Comparison of ENCODE assay signal across 13 cellular contexts in the genomic region with DNA sequence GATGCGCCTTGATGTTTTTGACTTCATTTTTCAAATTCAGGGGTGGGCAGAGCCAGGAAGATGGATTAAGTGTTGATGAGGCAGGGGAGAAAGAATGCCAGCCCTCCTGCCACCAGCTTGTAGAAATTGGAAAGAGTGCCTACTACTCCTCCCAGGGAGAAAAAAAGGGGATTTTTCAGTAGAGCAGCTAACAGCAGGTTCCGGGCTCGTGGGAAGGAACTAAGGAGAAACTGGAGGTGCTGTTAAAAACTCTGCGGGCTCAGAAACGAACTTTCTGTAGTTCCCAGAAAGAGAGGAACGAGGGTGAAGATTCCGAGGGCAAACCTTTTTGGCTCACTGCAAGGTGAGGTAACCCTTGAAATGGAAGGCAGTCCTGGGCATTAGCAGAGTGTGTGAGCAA.
DNase-seq lines count a peak whose midpoint lies in the region; ATAC-seq and TF ChIP-seq lines count a peak whose summit lies in the region.
"Had no signal": no experiment of that assay in that cellular context is flagged by ENCODE, and none has a peak within 500 bp of the region (broad histone marks: within the 10 kb centered on the region; RNA-seq: fewer than 3 reads in every experiment).

No MANE protein-coding gene starts in this region.

- peaks cover 30% of the 10 kb centered on the region for H3K36me3 Mint-ChIP-seq in activated CD4-positive, alpha-beta T cell treated with anti-CD3 and anti-CD28 coated beads, Interleukin-2, amount 10 ng/mL, durations not matched to agents 7 days and 5 days (ENCODE audit: low read depth)
- H3K36me3 Mint-ChIP-seq in CD4-positive, alpha-beta T cell (ENCODE audit: low read depth), result peaks cover 83% of the 10 kb centered on the region

- CTCF ChIA-PET in activated CD4-positive, alpha-beta T cell treated with anti-CD3 and anti-CD28 coated beads, Interleukin-2, amount 10 ng/mL, durations not matched to agents 7 days and 5 days (lab: Charles Lee), result no interaction called here
- CTCF ChIA-PET in CD4-positive, alpha-beta T cell (lab: Charles Lee), result no interaction called here

- peak overlapping the region; percentile 57 for H3K27ac ChIP-seq in angular gyrus (ENCODE audit: low read depth, low read length)
- H3K27ac ChIP-seq in mesodermal cell (ENCODE audit: low read depth, low read length, severe bottlenecking), result peak overlapping the region; percentile 69
- H3K27ac ChIP-seq in suprapubic skin, result peak overlapping the region; percentile 42
- H3K27ac ChIP-seq in CD4-positive, alpha-beta T cell (ENCODE audit: low read depth, low read length), result no peak overlapping the region

- 79 to 83% methylated on average over 7 of the region's 7 CpGs for WGBS in mesodermal cell (ENCODE audit: insufficient coverage in 2 of 2), 2 experiments
- 64% methylated on average over 7 of the region's 7 CpGs for WGBS in suprapubic skin

- POLR2A ChIA-PET in activated CD4-positive, alpha-beta T cell treated with anti-CD3 and anti-CD28 coated beads, Interleukin-2, amount 10 ng/mL, durations not matched to agents 7 days and 5 days (lab: Charles Lee), result no interaction called here
- POLR2A ChIA-PET in CD4-positive, alpha-beta T cell (lab: Charles Lee), result no interaction called here

- DNase-seq in activated CD4-positive, alpha-beta T cell treated with anti-CD3 and anti-CD28 coated beads, Interleukin-2, amount 10 ng/mL, durations not matched to agents 7 days and 5 days, result no peak
- DNase-seq in activated CD4-positive, alpha-beta T cell treated with anti-CD3 and anti-CD28 coated beads for 1 hour, result no peak
- DNase-seq in suprapubic skin (ENCODE audit: low spot score in 2 of 2) (no peak), DMS153 (lab: John Stamatoyannopoulos, UW) (no peak)
- DNase-seq in CD4-positive, alpha-beta T cell, result no peak
- DNase-seq: activated CD4-positive, alpha-beta T cell treated with anti-CD3 and anti-CD28 coated beads, Interleukin-2, amount 50 U/mL, for 48 hours; activated gamma-delta T cell; immature natural killer cell; naive thymus-derived CD8-positive, alpha-beta T cell had no signal

- H3K4me1 ChIP-seq in mesodermal cell (ENCODE audit: control insufficient read depth, insufficient read depth, low read length, poor library complexity, severe bottlenecking), result peaks cover 18% of the 10 kb centered on the region
- peaks cover 30% of the 10 kb centered on the region for H3K4me1 ChIP-seq in suprapubic skin

- TF ChIP-seq CTCF in suprapubic skin (IDR thresholded peaks at IDR 0.05), result no peak
- TF ChIP-seq CTCF in CD4-positive, alpha-beta T cell (IDR thresholded peaks at IDR 0.05), result no peak

- peak overlapping the region; percentile 37 for H3K27ac Mint-ChIP-seq in activated CD4-positive, alpha-beta T cell treated with anti-CD3 and anti-CD28 coated beads, Interleukin-2, amount 10 ng/mL, durations not matched to agents 7 days and 5 days
- no peak overlapping the region for H3K27ac Mint-ChIP-seq in CD4-positive, alpha-beta T cell

- H3K36me3 ChIP-seq in mesodermal cell (ENCODE audit: control insufficient read depth, insufficient read depth, low read length) (peaks cover 59% of the 10 kb centered on the region), suprapubic skin (peaks cover 55% of the 10 kb centered on the region)

- H3K9me3 Mint-ChIP-seq in activated CD4-positive, alpha-beta T cell treated with anti-CD3 and anti-CD28 coated beads, Interleukin-2, amount 10 ng/mL, durations not matched to agents 7 days and 5 days, result no peaks in the 10 kb centered on the region
- H3K9me3 Mint-ChIP-seq in CD4-positive, alpha-beta T cell, result no peaks in the 10 kb centered on the region
- H3K9me3 Mint-ChIP-seq: naive thymus-derived CD8-positive, alpha-beta T cell had no signal

- TF ChIP-seq POLR2A in suprapubic skin (IDR thresholded peaks at IDR 0.05), result no peak

- ATAC-seq in GM19328 (IDR thresholded peaks at IDR 0.05; ENCODE audit: unreplicated experiment), result no peak
- ATAC-seq in CD4-positive, alpha-beta T cell (ENCODE audit: poor library complexity), result no peak
- ATAC-seq: naive thymus-derived CD8-positive, alpha-beta T cell had no signal

- H3K4me3 ChIP-seq in mesodermal cell (ENCODE audit: extremely low read depth, insufficient read depth, low read length, poor library complexity, severe bottlenecking) (no peak overlapping the region), suprapubic skin (no peak overlapping the region)
- H3K4me3 ChIP-seq: tibial nerve had no signal

- no peaks in the 10 kb centered on the region for H3K27me3 ChIP-seq in suprapubic skin
- no peaks in the 10 kb centered on the region for H3K27me3 ChIP-seq in CD4-positive, alpha-beta T cell (ENCODE audit: control insufficient read depth, insufficient read depth, low read length)
- H3K27me3 ChIP-seq: tibial nerve had no signal

- no peak for TF ChIP-seq EP300 in suprapubic skin (IDR thresholded peaks at IDR 0.05)

- H3K4me1 Mint-ChIP-seq in activated CD4-positive, alpha-beta T cell treated with anti-CD3 and anti-CD28 coated beads, Interleukin-2, amount 10 ng/mL, durations not matched to agents 7 days and 5 days, result no peaks in the 10 kb centered on the region
- no peaks in the 10 kb centered on the region for H3K4me1 Mint-ChIP-seq in CD4-positive, alpha-beta T cell (ENCODE audit: low read depth)
- H3K4me1 Mint-ChIP-seq: immature natural killer cell had no signal

- H3K9me3 ChIP-seq in mesodermal cell (ENCODE audit: control insufficient read depth, low read length) (no peaks in the 10 kb centered on the region), suprapubic skin (no peaks in the 10 kb centered on the region)
- H3K9me3 ChIP-seq in CD4-positive, alpha-beta T cell (ENCODE audit: control insufficient read depth, low read length), result no peaks in the 10 kb centered on the region
- H3K9me3 ChIP-seq: tibial nerve had no signal

- intact Hi-C loops in CD4-positive, alpha-beta T cell (cut with DNase I, micrococcal nuclease), result no loop called here

- no peaks in the 10 kb centered on the region for H3K27me3 Mint-ChIP-seq in activated CD4-positive, alpha-beta T cell treated with anti-CD3 and anti-CD28 coated beads, Interleukin-2, amount 10 ng/mL, durations not matched to agents 7 days and 5 days
- H3K27me3 Mint-ChIP-seq in CD4-positive, alpha-beta T cell, result no peaks in the 10 kb centered on the region
- H3K27me3 Mint-ChIP-seq: naive thymus-derived CD8-positive, alpha-beta T cell had no signal

- no peak overlapping the region for H3K4me3 Mint-ChIP-seq in activated CD4-positive, alpha-beta T cell treated with anti-CD3 and anti-CD28 coated beads, Interleukin-2, amount 10 ng/mL, durations not matched to agents 7 days and 5 days
- H3K4me3 Mint-ChIP-seq in CD4-positive, alpha-beta T cell, result no peak overlapping the region
- H3K4me3 Mint-ChIP-seq: immature natural killer cell; naive thymus-derived CD8-positive, alpha-beta T cell had no signal
